ENCODE assay signal across 2 cellular contexts in the genomic region with DNA sequence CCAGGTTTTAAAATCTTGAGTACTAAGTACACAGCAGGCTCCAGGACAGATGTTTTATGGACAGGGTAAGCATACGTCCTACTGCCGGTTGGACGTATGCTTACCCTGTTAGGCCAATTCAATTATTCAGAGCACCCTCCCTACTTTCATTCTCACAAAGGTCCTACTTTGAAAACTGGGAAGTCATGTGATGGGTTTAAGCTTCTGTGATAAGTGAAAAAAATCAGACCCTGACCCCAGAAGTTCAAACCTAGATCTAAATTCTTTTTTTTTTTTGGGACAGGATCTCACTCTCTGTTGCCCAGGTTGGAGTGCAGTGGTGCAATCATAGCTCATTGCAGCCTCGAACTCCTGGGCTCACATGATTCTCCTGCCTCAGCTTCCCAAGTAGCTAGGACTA.
TF ChIP-seq lines count a peak whose summit lies in the region.

No MANE protein-coding gene starts in this region.

TF ChIP-seq in liver, 16 proteins besides CTCF, POLR2A, EP300 and RAD21 (continued from another document):
- TF ChIP-seq, protein P1, sequence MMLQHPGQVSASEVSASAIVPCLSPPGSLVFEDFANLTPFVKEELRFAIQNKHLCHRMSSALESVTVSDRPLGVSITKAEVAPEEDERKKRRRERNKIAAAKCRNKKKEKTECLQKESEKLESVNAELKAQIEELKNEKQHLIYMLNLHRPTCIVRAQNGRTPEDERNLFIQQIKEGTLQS (IDR thresholded peaks at IDR 0.05): no peak
- TF ChIP-seq NR2F2 (IDR thresholded peaks at IDR 0.05): no peak
- TF ChIP-seq RXRA (IDR thresholded peaks at IDR 0.05): peak; percentile 37 to 71
- TF ChIP-seq HNF4G (IDR thresholded peaks at IDR 0.05): no peak
- TF ChIP-seq GABPA (IDR thresholded peaks at IDR 0.05 in 1 of 2, conservative IDR thresholded peaks at IDR 0.05 in 1 of 2): peak in 1 of 2 donors; percentile 17
- TF ChIP-seq TAF1 (conservative IDR thresholded peaks at IDR 0.05): no peak
- TF ChIP-seq, protein P2, sequence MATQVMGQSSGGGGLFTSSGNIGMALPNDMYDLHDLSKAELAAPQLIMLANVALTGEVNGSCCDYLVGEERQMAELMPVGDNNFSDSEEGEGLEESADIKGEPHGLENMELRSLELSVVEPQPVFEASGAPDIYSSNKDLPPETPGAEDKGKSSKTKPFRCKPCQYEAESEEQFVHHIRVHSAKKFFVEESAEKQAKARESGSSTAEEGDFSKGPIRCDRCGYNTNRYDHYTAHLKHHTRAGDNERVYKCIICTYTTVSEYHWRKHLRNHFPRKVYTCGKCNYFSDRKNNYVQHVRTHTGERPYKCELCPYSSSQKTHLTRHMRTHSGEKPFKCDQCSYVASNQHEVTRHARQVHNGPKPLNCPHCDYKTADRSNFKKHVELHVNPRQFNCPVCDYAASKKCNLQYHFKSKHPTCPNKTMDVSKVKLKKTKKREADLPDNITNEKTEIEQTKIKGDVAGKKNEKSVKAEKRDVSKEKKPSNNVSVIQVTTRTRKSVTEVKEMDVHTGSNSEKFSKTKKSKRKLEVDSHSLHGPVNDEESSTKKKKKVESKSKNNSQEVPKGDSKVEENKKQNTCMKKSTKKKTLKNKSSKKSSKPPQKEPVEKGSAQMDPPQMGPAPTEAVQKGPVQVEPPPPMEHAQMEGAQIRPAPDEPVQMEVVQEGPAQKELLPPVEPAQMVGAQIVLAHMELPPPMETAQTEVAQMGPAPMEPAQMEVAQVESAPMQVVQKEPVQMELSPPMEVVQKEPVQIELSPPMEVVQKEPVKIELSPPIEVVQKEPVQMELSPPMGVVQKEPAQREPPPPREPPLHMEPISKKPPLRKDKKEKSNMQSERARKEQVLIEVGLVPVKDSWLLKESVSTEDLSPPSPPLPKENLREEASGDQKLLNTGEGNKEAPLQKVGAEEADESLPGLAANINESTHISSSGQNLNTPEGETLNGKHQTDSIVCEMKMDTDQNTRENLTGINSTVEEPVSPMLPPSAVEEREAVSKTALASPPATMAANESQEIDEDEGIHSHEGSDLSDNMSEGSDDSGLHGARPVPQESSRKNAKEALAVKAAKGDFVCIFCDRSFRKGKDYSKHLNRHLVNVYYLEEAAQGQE (IDR thresholded peaks at IDR 0.05): peak; percentile 53
- TF ChIP-seq FOXA2 (IDR thresholded peaks at IDR 0.05): no peak
- TF ChIP-seq YY1 (IDR thresholded peaks at IDR 0.05): no peak
- TF ChIP-seq ZBTB33 (IDR thresholded peaks at IDR 0.05): no peak
- TF ChIP-seq EGR1 (IDR thresholded peaks at IDR 0.05; ENCODE audit: low read depth in 2 of 2): no peak
- peak; percentile 12 for TF ChIP-seq MAX (IDR thresholded peaks at IDR 0.05)

TF ChIP-seq in HepG2, 621 proteins besides CTCF, POLR2A, EP300 and RAD21:
- TF ChIP-seq TRAFD1 (CRISPR knock-in tag; IDR thresholded peaks at IDR 0.05; ENCODE audit: borderline replicate concordance): no peak
- no peak for TF ChIP-seq MED13 (CRISPR knock-in tag; IDR thresholded peaks at IDR 0.05)
- TF ChIP-seq ZNF350 (CRISPR knock-in tag; IDR thresholded peaks at IDR 0.05; ENCODE audit: borderline replicate concordance, low read depth): no peak
- no peak for TF ChIP-seq ZNF629 (CRISPR knock-in tag; conservative IDR thresholded peaks at IDR 0.05)
- no peak for TF ChIP-seq ZNF547 (CRISPR knock-in tag; IDR thresholded peaks at IDR 0.05)
- TF ChIP-seq AGO1 (IDR thresholded peaks at IDR 0.05; ENCODE audit: low read depth, low read length, poor library complexity, severe bottlenecking): no peak
- TF ChIP-seq ZNF652 (CRISPR knock-in tag; IDR thresholded peaks at IDR 0.05; ENCODE audit: borderline replicate concordance, low read depth): no peak
- no peak for TF ChIP-seq ZNF24 (IDR thresholded peaks at IDR 0.05)
- no peak for TF ChIP-seq SSRP1 (CRISPR knock-in tag; IDR thresholded peaks at IDR 0.05)
- TF ChIP-seq ZNF333 (CRISPR knock-in tag; IDR thresholded peaks at IDR 0.05; ENCODE audit: borderline replicate concordance): no peak
- no peak for TF ChIP-seq XRCC5 (optimal IDR thresholded peaks at IDR 0.05; ENCODE audit: low read length)
- TF ChIP-seq SETDB1 (CRISPR knock-in tag; IDR thresholded peaks at IDR 0.05; ENCODE audit: borderline replicate concordance): no peak
- no peak for TF ChIP-seq TOE1 (CRISPR knock-in tag; IDR thresholded peaks at IDR 0.05)
- TF ChIP-seq GLI4 (CRISPR knock-in tag; IDR thresholded peaks at IDR 0.05; ENCODE audit: borderline replicate concordance): no peak
- TF ChIP-seq, protein P3, sequence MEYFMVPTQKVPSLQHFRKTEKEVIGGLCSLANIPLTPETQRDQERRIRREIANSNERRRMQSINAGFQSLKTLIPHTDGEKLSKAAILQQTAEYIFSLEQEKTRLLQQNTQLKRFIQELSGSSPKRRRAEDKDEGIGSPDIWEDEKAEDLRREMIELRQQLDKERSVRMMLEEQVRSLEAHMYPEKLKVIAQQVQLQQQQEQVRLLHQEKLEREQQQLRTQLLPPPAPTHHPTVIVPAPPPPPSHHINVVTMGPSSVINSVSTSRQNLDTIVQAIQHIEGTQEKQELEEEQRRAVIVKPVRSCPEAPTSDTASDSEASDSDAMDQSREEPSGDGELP (IDR thresholded peaks at IDR 0.05; ENCODE audit: borderline replicate concordance, low read depth): no peak
- TF ChIP-seq, protein P4, sequence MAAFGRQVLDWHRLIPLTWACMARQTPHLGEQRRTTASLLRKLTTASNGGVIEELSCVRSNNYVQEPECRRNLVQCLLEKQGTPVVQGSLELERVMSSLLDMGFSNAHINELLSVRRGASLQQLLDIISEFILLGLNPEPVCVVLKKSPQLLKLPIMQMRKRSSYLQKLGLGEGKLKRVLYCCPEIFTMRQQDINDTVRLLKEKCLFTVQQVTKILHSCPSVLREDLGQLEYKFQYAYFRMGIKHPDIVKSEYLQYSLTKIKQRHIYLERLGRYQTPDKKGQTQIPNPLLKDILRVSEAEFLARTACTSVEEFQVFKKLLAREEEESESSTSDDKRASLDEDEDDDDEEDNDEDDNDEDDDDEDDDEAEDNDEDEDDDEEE (CRISPR knock-in tag; IDR thresholded peaks at IDR 0.05): no peak
- TF ChIP-seq ZNF746 (CRISPR knock-in tag; IDR thresholded peaks at IDR 0.05): no peak
- TF ChIP-seq, protein P5, sequence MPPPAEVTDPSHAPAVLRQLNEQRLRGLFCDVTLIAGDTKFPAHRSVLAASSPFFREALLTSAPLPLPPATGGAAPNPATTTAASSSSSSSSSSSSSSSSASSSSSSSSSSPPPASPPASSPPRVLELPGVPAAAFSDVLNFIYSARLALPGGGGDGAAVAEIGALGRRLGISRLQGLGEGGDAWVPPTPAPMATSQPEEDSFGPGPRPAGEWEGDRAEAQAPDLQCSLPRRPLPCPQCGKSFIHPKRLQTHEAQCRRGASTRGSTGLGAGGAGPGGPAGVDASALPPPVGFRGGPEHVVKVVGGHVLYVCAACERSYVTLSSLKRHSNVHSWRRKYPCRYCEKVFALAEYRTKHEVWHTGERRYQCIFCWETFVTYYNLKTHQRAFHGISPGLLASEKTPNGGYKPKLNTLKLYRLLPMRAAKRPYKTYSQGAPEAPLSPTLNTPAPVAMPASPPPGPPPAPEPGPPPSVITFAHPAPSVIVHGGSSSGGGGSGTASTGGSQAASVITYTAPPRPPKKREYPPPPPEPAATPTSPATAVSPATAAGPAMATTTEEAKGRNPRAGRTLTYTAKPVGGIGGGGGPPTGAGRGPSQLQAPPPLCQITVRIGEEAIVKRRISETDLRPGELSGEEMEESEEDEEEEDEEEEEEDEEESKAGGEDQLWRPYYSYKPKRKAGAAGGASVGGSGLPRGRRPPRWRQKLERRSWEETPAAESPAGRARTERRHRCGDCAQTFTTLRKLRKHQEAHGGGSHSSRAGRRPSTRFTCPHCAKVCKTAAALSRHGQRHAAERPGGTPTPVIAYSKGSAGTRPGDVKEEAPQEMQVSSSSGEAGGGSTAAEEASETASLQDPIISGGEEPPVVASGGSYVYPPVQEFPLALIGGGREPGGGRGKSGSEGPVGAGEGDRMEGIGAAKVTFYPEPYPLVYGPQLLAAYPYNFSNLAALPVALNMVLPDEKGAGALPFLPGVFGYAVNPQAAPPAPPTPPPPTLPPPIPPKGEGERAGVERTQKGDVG (CRISPR knock-in tag; IDR thresholded peaks at IDR 0.05; ENCODE audit: borderline replicate concordance): no peak
- TF ChIP-seq, protein P6, sequence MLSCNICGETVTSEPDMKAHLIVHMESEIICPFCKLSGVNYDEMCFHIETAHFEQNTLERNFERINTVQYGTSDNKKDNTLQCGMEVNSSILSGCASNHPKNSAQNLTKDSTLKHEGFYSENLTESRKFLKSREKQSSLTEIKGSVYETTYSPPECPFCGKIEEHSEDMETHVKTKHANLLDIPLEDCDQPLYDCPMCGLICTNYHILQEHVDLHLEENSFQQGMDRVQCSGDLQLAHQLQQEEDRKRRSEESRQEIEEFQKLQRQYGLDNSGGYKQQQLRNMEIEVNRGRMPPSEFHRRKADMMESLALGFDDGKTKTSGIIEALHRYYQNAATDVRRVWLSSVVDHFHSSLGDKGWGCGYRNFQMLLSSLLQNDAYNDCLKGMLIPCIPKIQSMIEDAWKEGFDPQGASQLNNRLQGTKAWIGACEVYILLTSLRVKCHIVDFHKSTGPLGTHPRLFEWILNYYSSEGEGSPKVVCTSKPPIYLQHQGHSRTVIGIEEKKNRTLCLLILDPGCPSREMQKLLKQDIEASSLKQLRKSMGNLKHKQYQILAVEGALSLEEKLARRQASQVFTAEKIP (CRISPR knock-in tag; IDR thresholded peaks at IDR 0.05; ENCODE audit: borderline replicate concordance): no peak
- no peak for TF ChIP-seq ZNF552 (CRISPR knock-in tag; IDR thresholded peaks at IDR 0.05; ENCODE audit: borderline replicate concordance)
